13 cellular contexts compared by ENCODE assay signal in the genomic region with DNA sequence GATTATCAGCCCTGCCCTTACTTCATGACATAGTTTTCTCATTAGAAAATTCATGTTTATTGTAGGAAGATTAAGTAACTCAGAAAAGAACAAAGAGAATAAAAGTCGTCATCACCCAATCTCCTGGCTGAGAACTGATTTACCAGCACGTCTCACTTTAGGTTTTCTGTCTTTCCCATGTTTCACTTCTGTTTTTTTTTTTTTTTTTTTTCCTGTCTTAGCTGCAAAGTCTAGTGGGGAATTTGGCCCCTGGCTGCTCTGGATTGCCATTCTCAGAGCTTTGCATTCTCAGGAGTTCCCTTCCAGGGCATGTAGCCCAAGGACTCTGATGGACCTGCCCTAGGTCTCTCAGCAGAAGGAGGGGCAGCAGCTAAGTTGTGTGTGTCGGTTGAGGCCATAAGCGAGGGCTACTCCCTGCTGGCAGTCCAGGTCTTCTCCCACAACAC. TPM values are rescaled to one million over a fixed set of nuclear protein-coding genes. Genes with fewer than 3 reads are reported as not detected.
DNase-seq lines count a peak whose midpoint lies in the region; ATAC-seq and TF ChIP-seq lines count a peak whose summit lies in the region.
"Had no signal": no experiment of that assay in that cellular context is flagged by ENCODE, and none has a peak within 500 bp of the region (broad histone marks: within the 10 kb centered on the region; RNA-seq: fewer than 3 reads in every experiment).

No MANE protein-coding gene starts in this region.

- ATAC-seq in DND-41 (ENCODE audit: insufficient read depth, low read depth) (no peak), natural killer cell (no peak), esophagus mucosa (no peak)

- H3K27ac Mint-ChIP-seq in brain = peak overlapping the region in 4 of 5 experiments; percentile 46 to 74 (median 60)
- H3K27ac Mint-ChIP-seq in natural killer cell = peak overlapping the region; percentile 90 to 92

- peaks cover 44% of the 10 kb centered on the region for H4K20me1 ChIP-seq in DND-41 (ENCODE audit: insufficient read depth, low read length)

- no peaks in the 10 kb centered on the region for H3K27me3 ChIP-seq in DND-41 (ENCODE audit: insufficient read depth, low read length, poor library complexity)

- peaks cover 96% of the 10 kb centered on the region for H3K79me2 ChIP-seq in DND-41 (ENCODE audit: insufficient read depth, low read length)

- H3K36me3 Mint-ChIP-seq in brain = peaks cover 37% of the 10 kb centered on the region
- no peaks in the 10 kb centered on the region for H3K36me3 Mint-ChIP-seq in natural killer cell

- H3K4me3 Mint-ChIP-seq in brain (peak overlapping the region in 1 of 5 experiments; percentile 20), natural killer cell (peak overlapping the region; percentile 87)

- TF ChIP-seq CTCF in DND-41 (IDR thresholded peaks at IDR 0.05; ENCODE audit: borderline replicate concordance, extremely low read depth, low read length, poor library complexity, severe bottlenecking) (no peak), brain (conservative IDR thresholded peaks at IDR 0.05) (no peak), natural killer cell (IDR thresholded peaks at IDR 0.05) (no peak)

- H3K27ac ChIP-seq in DND-41 (ENCODE audit: low read length) = peak overlapping the region; percentile 92
- peak overlapping the region; percentile 99 for H3K27ac ChIP-seq in KOPT-K1 (ENCODE audit: low read depth, low read length, poor library complexity, severe bottlenecking)
- H3K27ac ChIP-seq: KMS-11 had no signal

- H3K4me2 ChIP-seq in DND-41 (ENCODE audit: insufficient read depth, low read length) = peak overlapping the region; percentile 71
- H3K4me2 ChIP-seq: KMS-11 had no signal

- no peaks in the 10 kb centered on the region for H3K9me3 ChIP-seq in DND-41 (ENCODE audit: insufficient read depth, low read length, severe bottlenecking)
- no peaks in the 10 kb centered on the region for H3K9me3 ChIP-seq in KOPT-K1 (ENCODE audit: insufficient read depth, low read length, poor library complexity, severe bottlenecking)

- in situ Hi-C loops in ACHN (cut with HindIII; ENCODE audit: low pct_ligation_motif_present, low pct_unique_long_range_greater_than_20kb, low sequenced_read_pairs) = no loop called here

- H3K27me3 Mint-ChIP-seq in brain (no peaks in the 10 kb centered on the region), natural killer cell (ENCODE audit: low read depth in 2 of 2) (no peaks in the 10 kb centered on the region)

- no peak overlapping the region for H2AFZ ChIP-seq in DND-41 (ENCODE audit: low read depth, low read length)

- H3K9me3 Mint-ChIP-seq in brain (peaks cover 0 to 15% (median 5%) of the 10 kb centered on the region in 5 experiments), natural killer cell (no peaks in the 10 kb centered on the region)

- peaks cover 99% of the 10 kb centered on the region for H3K4me1 ChIP-seq in DND-41 (ENCODE audit: insufficient read depth, low read length)

- peaks cover 86% of the 10 kb centered on the region for H3K4me1 Mint-ChIP-seq in brain
- H3K4me1 Mint-ChIP-seq in natural killer cell = peaks cover 100% of the 10 kb centered on the region in 2 donors

- H3K9ac ChIP-seq in DND-41 (ENCODE audit: low read depth, low read length) = peak overlapping the region; percentile 62; the same call in 1 of the 2 replicates
- H3K9ac ChIP-seq: KMS-11 had no signal

- peak overlapping the region in 1 of 2 experiments; percentile 53; a peak in 1 of 4 replicates for H3K4me3 ChIP-seq in DND-41 (ENCODE audit: low read depth in 1 of 2, low read length in 2 of 2)

- H3K36me3 ChIP-seq in DND-41 (ENCODE audit: insufficient read depth, low read length) (peaks cover 64% of the 10 kb centered on the region), KOPT-K1 (ENCODE audit: insufficient read depth, low read length) (no peaks in the 10 kb centered on the region)

- intact Hi-C loops in natural killer cell (cut with micrococcal nuclease) = loop anchor here (2.0 to 5.0 kb wide), 3 partner anchors 27 to 87 kb away; no protein-coding TSS in a partner anchor

- DNase-seq in DND-41 (no peak), natural killer cell (no peak), inferior parietal cortex (ENCODE audit: extremely low spot score) (no peak), ACHN (no peak), OCI-M1 (lab: John Stamatoyannopoulos, UW) (no peak)
- DNase-seq: foreskin fibroblast; midbrain; NCI-H446 treated with DMSO at 0.1 percent for 48 hours; stimulated activated CD4-positive, alpha-beta T cell treated with anti-CD3 and anti-CD28 coated beads, Interleukin-12 subunit alpha, Interleukin-12 subunit beta, amount 100 ng/mL, for 4 hours had no signal

RNA-seq across cellular contexts. Expression of gene TMEM131L, which starts 57.8 kb away (rescaled TPM):
- 3.7 TPM for polyA plus RNA-seq in brain (ENCODE audit: insufficient read depth, low read depth, low replicate concordance)
- 100 to 1,000 TPM in 1 of 3 donors, 10 to 100 TPM in 2; 67.8 to 105 (median 71.1) TPM for total RNA-seq in natural killer cell
- 14.7 TPM for total RNA-seq in esophagus mucosa
